8 cellular contexts compared by ENCODE assay signal in genomic region chr6:112180095-112180820, GRCh38.
DNase-seq lines count a peak whose midpoint lies in the region; ATAC-seq, FAIRE-seq and TF ChIP-seq lines count a peak whose summit lies in the region.

No MANE protein-coding gene starts in this region.

- TF ChIP-seq CTCF in GM23338 (conservative IDR thresholded peaks at IDR 0.05; ENCODE audit: low read depth in 2 of 2) (peak; percentile 70 to 93), Peyer's patch (IDR thresholded peaks at IDR 0.05) (peak; percentile 27 to 75 (median 68)), K562 (IDR thresholded peaks at IDR 0.05 in 2 of 3, conservative IDR thresholded peaks at IDR 0.05 in 1 of 3; ENCODE audit: insufficient read depth in 2 of 3, low read depth in 1 of 3, low read length in 3 of 3) (peak; percentile 44 to 79 (median 51); a peak in 4 of 6 replicates)

- H3K9me3 Mint-ChIP-seq in GM23338 (no peaks in the 10 kb centered on the region), immature natural killer cell (no peaks in the 10 kb centered on the region)

- no peaks in the 10 kb centered on the region for H3K9me1 ChIP-seq in K562 (ENCODE audit: control insufficient read depth, insufficient read depth, low read length)

- H3K27ac ChIP-seq in GM23338 (ENCODE audit: low read depth) (no peak overlapping the region), Peyer's patch (no peak overlapping the region), K562 (ENCODE audit: extremely low read depth, low read depth, low read length) (no peak overlapping the region)

- POLR2A ChIA-PET in K562 (lab: Yijun Ruan, JAX): interaction anchor here (0.8 kb wide), 1 partner anchor 39 kb away, joined by 3 read pairs; no protein-coding TSS in a partner anchor

- H3K27ac Mint-ChIP-seq in GM23338: no peak overlapping the region
- no peak overlapping the region for H3K27ac Mint-ChIP-seq in immature natural killer cell

- H2AFZ ChIP-seq in GM23338 (no peak overlapping the region), K562 (ENCODE audit: low read depth, low read length) (no peak overlapping the region)

- H3K36me3 Mint-ChIP-seq in GM23338 (ENCODE audit: low read depth): no peaks in the 10 kb centered on the region
- H3K36me3 Mint-ChIP-seq in immature natural killer cell: no peaks in the 10 kb centered on the region

- no TSS peak for BruUV-seq in K562 (replicated peaks; lab: Mats Ljungman, UMichigan)

- peak; percentile 48 for FAIRE-seq in K562 (lab: Jason Lieb, UNC)

- H3K79me2 ChIP-seq in GM23338 (replicated peaks; ENCODE audit: insufficient read depth) (no peaks in the 10 kb centered on the region), K562 (ENCODE audit: control insufficient read depth, insufficient read depth, low read length) (no peaks in the 10 kb centered on the region)

- no peaks in the 10 kb centered on the region for H3F3A ChIP-seq in GM23338 (replicated peaks; ENCODE audit: low read depth)

- intact Hi-C loops in K562 (cut with micrococcal nuclease): loop anchor here (1.0 to 10.0 kb wide), 4 partner anchors 132 to 1725 kb away; partner anchors contain the start of gene MARCKS

- CTCF ChIA-PET in K562 (lab: Yijun Ruan, JAX; ENCODE audit: low intra/inter-chr PET ratio): interaction anchor here (0.6 to 1.7 kb wide), 7 partner anchors 17 to 1756 kb away, joined by 3 to 23 read pairs (median 5); no protein-coding TSS in a partner anchor

- H3K4me1 ChIP-seq in GM23338 (ENCODE audit: insufficient read depth): no peaks in the 10 kb centered on the region
- no peaks in the 10 kb centered on the region for H3K4me1 ChIP-seq in Peyer's patch
- H3K4me1 ChIP-seq in K562 (replicated peaks in 1 of 2; ENCODE audit: control insufficient read depth in 2 of 2, insufficient read depth in 2 of 2, low read length in 2 of 2): no peaks in the 10 kb centered on the region

- H3K9me3 ChIP-seq in Peyer's patch (no peaks in the 10 kb centered on the region), K562 (replicated peaks; ENCODE audit: control insufficient read depth, insufficient read depth, low read depth, low read length) (no peaks in the 10 kb centered on the region)

- H3K36me3 ChIP-seq in GM23338 (ENCODE audit: insufficient read depth) (no peaks in the 10 kb centered on the region), Peyer's patch (peaks cover 0 to 3% (median 0%) of the 10 kb centered on the region in 3 donors), K562 (ENCODE audit: control insufficient read depth, insufficient read depth, low read length) (no peaks in the 10 kb centered on the region)

- H3K4me2 ChIP-seq in GM23338 (no peak overlapping the region), K562 (ENCODE audit: insufficient read depth, low read length) (no peak overlapping the region)

- no peak overlapping the region for H3K4me3 Mint-ChIP-seq in GM23338
- no peak overlapping the region for H3K4me3 Mint-ChIP-seq in immature natural killer cell

- ATAC-seq in GM23338: peak; percentile 81
- peak; percentile 91 for ATAC-seq in K562

- H3K27me3 ChIP-seq in GM23338 (ENCODE audit: insufficient read depth): no peaks in the 10 kb centered on the region
- no peaks in the 10 kb centered on the region for H3K27me3 ChIP-seq in Peyer's patch
- H3K27me3 ChIP-seq in K562 (ENCODE audit: control insufficient read depth in 2 of 2, insufficient read depth in 2 of 2, low read length in 2 of 2): peaks cover under 1 to 6% of the 10 kb centered on the region in 2 experiments; a peak in 3 of 5 replicates

- 3% methylated on average over 6 of the region's 6 CpGs for WGBS in K562 (ENCODE audit: insufficient coverage, low coverage, missing lambda C conversion rate)

- TF ChIP-seq POLR2A in Peyer's patch (IDR thresholded peaks at IDR 0.05) (no peak), K562 (conservative IDR thresholded peaks at IDR 0.05) (no peak)

- no peak for TF ChIP-seq EP300 in K562 (IDR thresholded peaks at IDR 0.05; ENCODE audit: low read length)

- H3K4me1 Mint-ChIP-seq in GM23338 (no peaks in the 10 kb centered on the region), immature natural killer cell (no peaks in the 10 kb centered on the region)

- no peaks in the 10 kb centered on the region for H3K9me2 ChIP-seq in GM23338 (ENCODE audit: insufficient read depth)

- peak; percentile 88 to 90 for TF ChIP-seq RAD21 in K562 (CRISPR knock-in tag; conservative IDR thresholded peaks at IDR 0.05 in 1 of 2, IDR thresholded peaks at IDR 0.05 in 1 of 2)

- H3K9ac ChIP-seq in K562 (ENCODE audit: insufficient read depth in 1 of 2, low read depth in 2 of 2, low read length in 2 of 2): no peak overlapping the region

- H3K27me3 Mint-ChIP-seq in GM23338 (ENCODE audit: insufficient read depth, low read depth, poor library complexity): no peaks in the 10 kb centered on the region
- peaks cover 0 to 34% (median 0%) of the 10 kb centered on the region in 3 donors for H3K27me3 Mint-ChIP-seq in immature natural killer cell (ENCODE audit: low read depth in 3 of 3)

- DNase-seq in activated CD4-positive, CD25-positive, alpha-beta regulatory T cell treated with anti-CD3 and anti-CD28 coated beads, Interleukin-2, amount 50 U/mL, for 16 hours (ENCODE audit: low read depth, low spot score): peak; percentile 18
- DNase-seq in activated CD4-positive, CD25-positive, alpha-beta regulatory T cell treated with anti-CD3 and anti-CD28 coated beads, Interleukin-2, amount 50 U/mL, for 72 hours: no peak
- peak; percentile 90 for DNase-seq in GM23338 (ENCODE audit: low spot score)
- peak; percentile 84 for DNase-seq in LoVo (ENCODE audit: low spot score)
- peak in 2 of 3 donors; percentile 19 to 49 for DNase-seq in Peyer's patch
- DNase-seq in K562 (ENCODE audit: extremely low read depth in 1 of 4, low spot score in 3 of 4): peak; percentile 39 to 85 (median 45)
- peak; percentile 62 to 77 (median 72) for DNase-seq in immature natural killer cell
- peak; percentile 63 for DNase-seq in stimulated activated CD4-positive, alpha-beta T cell treated with anti-CD3 and anti-CD28 coated beads, Interleukin-4, amount 100 ng/mL, for 24 hours

- no peak overlapping the region for H3K4me3 ChIP-seq in GM23338
- no peak overlapping the region for H3K4me3 ChIP-seq in Peyer's patch
- H3K4me3 ChIP-seq in K562: no peak overlapping the region

- in situ Hi-C loops in K562 (cut with MboI): loop anchor here (25.0 kb wide), 1 partner anchor 1732 kb away; no protein-coding TSS in a partner anchor

- no peaks in the 10 kb centered on the region for H4K20me1 ChIP-seq in GM23338 (replicated peaks; ENCODE audit: insufficient read depth)
- H4K20me1 ChIP-seq in K562 (replicated peaks; ENCODE audit: control insufficient read depth, insufficient read depth, low read length): no peaks in the 10 kb centered on the region

TF ChIP-seq in GM23338, 12 proteins besides CTCF, POLR2A, EP300 and RAD21 (continues in another document):
- TF ChIP-seq STAT1 (IDR thresholded peaks at IDR 0.05; ENCODE audit: unreplicated experiment) (no peak), JUNB (IDR thresholded peaks at IDR 0.05; ENCODE audit: unreplicated experiment) (no peak), EZH2phosphoT487 (IDR thresholded peaks at IDR 0.05; ENCODE audit: unreplicated experiment) (no peak), CREB1 (CRISPR knock-in tag; IDR thresholded peaks at IDR 0.05; ENCODE audit: low read depth) (no peak), POLR2AphosphoS5 (IDR thresholded peaks at IDR 0.05; ENCODE audit: low read depth) (no peak), EZH2 (IDR thresholded peaks at IDR 0.05; ENCODE audit: low read depth, unreplicated experiment) (no peak), ZNF114 (CRISPR knock-in tag; IDR thresholded peaks at IDR 0.05) (no peak)

TF ChIP-seq in K562, 482 proteins besides CTCF, POLR2A, EP300 and RAD21:
- TF ChIP-seq SMC3 (conservative IDR thresholded peaks at IDR 0.05; ENCODE audit: insufficient read depth, low read depth, low read length) (peak; percentile 59), ZNF766 (CRISPR knock-in tag; conservative IDR thresholded peaks at IDR 0.05) (peak; percentile 75), ZNF551 (CRISPR knock-in tag; IDR thresholded peaks at IDR 0.05) (no peak), DEAF1 (CRISPR knock-in tag; IDR thresholded peaks at IDR 0.05) (peak; percentile 77), ARID3A (IDR thresholded peaks at IDR 0.05; ENCODE audit: borderline replicate concordance, low read depth, low read length) (0 out of 2 replicates have a peak, but pooled peaks have one; percentile 36), MEIS2 (IDR thresholded peaks at IDR 0.05; ENCODE audit: partially characterized antibody) (peak; percentile 18), NCOA4 (IDR thresholded peaks at IDR 0.05; ENCODE audit: partially characterized antibody) (no peak)
